ENCODE assay signal across 8 cellular contexts in the genomic region with DNA sequence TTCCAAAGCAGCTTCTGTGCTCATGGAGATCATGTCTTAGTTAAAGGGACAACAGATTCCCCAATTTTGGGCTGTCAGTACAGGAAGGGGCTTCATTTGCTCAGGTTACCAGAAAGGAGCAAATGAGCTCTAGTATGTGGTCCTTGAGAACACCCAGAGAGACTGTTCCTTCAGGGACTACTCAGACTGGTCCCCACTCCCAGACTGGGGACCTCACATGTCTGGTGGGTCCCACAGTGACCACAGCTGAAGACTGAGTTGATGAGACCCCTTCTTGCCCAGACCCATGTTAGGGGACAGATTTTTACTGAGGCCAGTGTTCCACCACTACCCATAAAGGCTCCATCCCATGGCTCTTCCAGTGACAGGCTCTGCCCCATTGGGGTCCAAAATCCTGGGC.
"Had no signal": no experiment of that assay in that cellular context is flagged by ENCODE, and none has a peak within 500 bp of the region (broad histone marks: within the 10 kb centered on the region; RNA-seq: fewer than 3 reads in every experiment).

No MANE protein-coding gene starts in this region.

- DNase-seq: GDM1, GF-D8 had no signal

- H3K4me3 ChIP-seq: GM12878 had no signal

- FAIRE-seq: G401.6, GM12878, GM12891, GM12892, GM18507, GM19239 had no signal

- ATAC-seq: GM12878 had no signal
